1 cellular context compared by ENCODE assay signal in the genomic region with DNA sequence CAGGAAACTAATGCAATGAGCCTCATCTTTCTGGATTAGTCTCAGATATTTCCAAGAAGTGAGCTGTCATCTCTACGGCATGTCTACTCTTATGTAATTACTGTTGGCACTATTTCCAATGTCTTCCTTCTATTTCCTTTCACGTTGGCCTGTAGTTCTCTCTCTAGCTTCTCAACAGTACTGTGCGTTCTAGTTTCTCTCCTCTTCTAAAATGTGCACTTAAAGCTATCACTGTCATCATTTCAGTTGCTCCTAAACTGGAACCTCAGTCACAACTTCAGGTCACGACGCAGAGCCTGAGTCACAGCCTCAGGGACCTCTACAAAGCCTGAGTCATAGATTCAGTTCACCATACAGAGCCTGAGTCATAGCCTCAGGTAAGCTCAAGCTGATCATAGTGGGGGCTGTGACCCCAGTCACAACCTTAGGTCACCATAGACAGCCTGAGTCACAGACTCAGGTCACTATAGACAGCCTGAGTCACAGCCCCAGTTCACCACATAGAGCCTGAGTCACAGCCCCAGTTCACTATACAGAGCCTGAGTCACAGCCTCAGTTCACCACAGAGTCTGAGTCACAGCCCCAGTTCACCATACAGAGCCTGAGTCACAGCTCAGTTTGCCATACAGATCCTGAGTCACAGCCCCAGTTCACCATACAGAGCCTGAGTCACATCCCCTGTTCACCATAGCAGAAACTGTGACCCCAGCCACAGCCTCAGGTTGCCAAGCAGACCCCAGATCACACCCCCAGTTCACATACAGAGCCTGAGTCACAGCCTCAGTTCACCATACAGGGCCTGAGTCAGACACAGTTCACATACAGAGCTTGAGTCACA.
TF ChIP-seq lines count a peak whose summit lies in the region.

No MANE protein-coding gene starts in this region.

TF ChIP-seq in HEK293, 187 proteins besides CTCF, POLR2A, EP300 and RAD21 (continued from another document and continues in another):
- TF ChIP-seq, protein P1, sequence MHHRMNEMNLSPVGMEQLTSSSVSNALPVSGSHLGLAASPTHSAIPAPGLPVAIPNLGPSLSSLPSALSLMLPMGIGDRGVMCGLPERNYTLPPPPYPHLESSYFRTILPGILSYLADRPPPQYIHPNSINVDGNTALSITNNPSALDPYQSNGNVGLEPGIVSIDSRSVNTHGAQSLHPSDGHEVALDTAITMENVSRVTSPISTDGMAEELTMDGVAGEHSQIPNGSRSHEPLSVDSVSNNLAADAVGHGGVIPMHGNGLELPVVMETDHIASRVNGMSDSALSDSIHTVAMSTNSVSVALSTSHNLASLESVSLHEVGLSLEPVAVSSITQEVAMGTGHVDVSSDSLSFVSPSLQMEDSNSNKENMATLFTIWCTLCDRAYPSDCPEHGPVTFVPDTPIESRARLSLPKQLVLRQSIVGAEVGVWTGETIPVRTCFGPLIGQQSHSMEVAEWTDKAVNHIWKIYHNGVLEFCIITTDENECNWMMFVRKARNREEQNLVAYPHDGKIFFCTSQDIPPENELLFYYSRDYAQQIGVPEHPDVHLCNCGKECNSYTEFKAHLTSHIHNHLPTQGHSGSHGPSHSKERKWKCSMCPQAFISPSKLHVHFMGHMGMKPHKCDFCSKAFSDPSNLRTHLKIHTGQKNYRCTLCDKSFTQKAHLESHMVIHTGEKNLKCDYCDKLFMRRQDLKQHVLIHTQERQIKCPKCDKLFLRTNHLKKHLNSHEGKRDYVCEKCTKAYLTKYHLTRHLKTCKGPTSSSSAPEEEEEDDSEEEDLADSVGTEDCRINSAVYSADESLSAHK (tag by site-specific recombination; IDR thresholded peaks at IDR 0.05) = no peak
- TF ChIP-seq ZNF157 (tag by site-specific recombination; IDR thresholded peaks at IDR 0.05) (no peak), ZNF391 (tag by site-specific recombination; IDR thresholded peaks at IDR 0.05; ENCODE audit: borderline replicate concordance, low read depth) (peak; percentile 45; the same call in 1 of the 2 replicates), ZIC2 (tag by site-specific recombination; IDR thresholded peaks at IDR 0.05) (peak; percentile 25; the same call in 1 of the 2 replicates), ZNF529 (tag by site-specific recombination; IDR thresholded peaks at IDR 0.05; ENCODE audit: insufficient replicate concordance) (no peak), ZNF544 (tag by site-specific recombination; IDR thresholded peaks at IDR 0.05) (no peak), ZBTB21 (tag by site-specific recombination; IDR thresholded peaks at IDR 0.05) (peak; percentile 86), ZNF639 (tag by site-specific recombination; IDR thresholded peaks at IDR 0.05) (peak; percentile 98), ZNF660 (tag by site-specific recombination; IDR thresholded peaks at IDR 0.05) (no peak), ZNF121 (tag by site-specific recombination; IDR thresholded peaks at IDR 0.05) (no peak), ZNF561 (tag by site-specific recombination; IDR thresholded peaks at IDR 0.05; ENCODE audit: borderline replicate concordance) (no peak), ZNF148 (tag by site-specific recombination; IDR thresholded peaks at IDR 0.05; ENCODE audit: borderline replicate concordance) (no peak; the same call in 1 of the 2 replicates), ZBTB10 (tag by site-specific recombination; IDR thresholded peaks at IDR 0.05) (peak; percentile 43; the same call in 1 of the 2 replicates), ZNF555 (tag by site-specific recombination; conservative IDR thresholded peaks at IDR 0.05) (no peak), ZNF658 (tag by site-specific recombination; IDR thresholded peaks at IDR 0.05) (no peak), REST (tag by site-specific recombination; IDR thresholded peaks at IDR 0.05) (no peak), HOXD13 (CRISPR knock-in tag; IDR thresholded peaks at IDR 0.05; ENCODE audit: borderline replicate concordance) (no peak), SP7 (tag by site-specific recombination; IDR thresholded peaks at IDR 0.05) (peak; percentile 79), ZNF239 (tag by site-specific recombination; IDR thresholded peaks at IDR 0.05) (no peak), ZNF514 (tag by site-specific recombination; IDR thresholded peaks at IDR 0.05) (no peak), RBAK (tag by site-specific recombination; IDR thresholded peaks at IDR 0.05) (peak; percentile 63; the same call in 1 of the 2 replicates), BCL11A (tag by site-specific recombination; IDR thresholded peaks at IDR 0.05; ENCODE audit: low read depth) (peak; percentile 68), ZNF624 (tag by site-specific recombination; IDR thresholded peaks at IDR 0.05) (no peak), ZBTB6 (tag by site-specific recombination; IDR thresholded peaks at IDR 0.05) (no peak), ZNF146 (tag by site-specific recombination; IDR thresholded peaks at IDR 0.05) (no peak), SETDB1 (IDR thresholded peaks at IDR 0.05; ENCODE audit: insufficient read length, low read length) (peak; percentile 94), ZNF701 (tag by site-specific recombination; IDR thresholded peaks at IDR 0.05) (no peak), TRIM28 (IDR thresholded peaks at IDR 0.05; ENCODE audit: borderline replicate concordance, low read length) (no peak), MZF1 (tag by site-specific recombination; IDR thresholded peaks at IDR 0.05; ENCODE audit: borderline replicate concordance) (no peak), ZNF184 (tag by site-specific recombination; IDR thresholded peaks at IDR 0.05) (peak; percentile 93), ZBTB7A (tag by site-specific recombination; IDR thresholded peaks at IDR 0.05; ENCODE audit: low read depth) (no peak)
- TF ChIP-seq, protein P2, sequence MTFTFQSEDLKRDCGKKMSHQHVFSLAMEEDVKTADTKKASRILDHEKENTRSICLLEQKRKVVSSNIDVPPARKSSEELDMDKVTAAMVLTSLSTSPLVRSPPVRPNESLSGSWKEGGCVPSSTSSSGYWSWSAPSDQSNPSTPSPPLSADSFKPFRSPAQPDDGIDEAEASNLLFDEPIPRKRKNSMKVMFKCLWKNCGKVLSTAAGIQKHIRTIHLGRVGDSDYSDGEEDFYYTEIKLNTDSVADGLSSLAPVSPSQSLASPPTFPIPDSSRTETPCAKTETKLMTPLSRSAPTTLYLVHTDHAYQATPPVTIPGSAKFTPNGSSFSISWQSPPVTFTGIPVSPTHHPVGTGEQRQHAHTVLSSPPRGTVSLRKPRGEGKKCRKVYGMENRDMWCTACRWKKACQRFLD (tag by site-specific recombination; IDR thresholded peaks at IDR 0.05) = no peak
- TF ChIP-seq, protein P3, sequence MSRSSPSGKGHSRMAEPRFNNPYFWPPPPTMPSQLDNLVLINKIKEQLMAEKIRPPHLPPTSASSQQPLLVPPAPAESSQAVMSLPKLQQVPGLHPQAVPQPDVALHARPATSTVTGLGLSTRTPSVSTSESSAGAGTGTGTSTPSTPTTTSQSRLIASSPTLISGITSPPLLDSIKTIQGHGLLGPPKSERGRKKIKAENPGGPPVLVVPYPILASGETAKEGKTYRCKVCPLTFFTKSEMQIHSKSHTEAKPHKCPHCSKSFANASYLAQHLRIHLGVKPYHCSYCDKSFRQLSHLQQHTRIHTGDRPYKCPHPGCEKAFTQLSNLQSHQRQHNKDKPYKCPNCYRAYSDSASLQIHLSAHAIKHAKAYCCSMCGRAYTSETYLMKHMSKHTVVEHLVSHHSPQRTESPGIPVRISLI (tag by site-specific recombination; IDR thresholded peaks at IDR 0.05) = no peak
